1 cellular context compared by ENCODE assay signal in the genomic region with DNA sequence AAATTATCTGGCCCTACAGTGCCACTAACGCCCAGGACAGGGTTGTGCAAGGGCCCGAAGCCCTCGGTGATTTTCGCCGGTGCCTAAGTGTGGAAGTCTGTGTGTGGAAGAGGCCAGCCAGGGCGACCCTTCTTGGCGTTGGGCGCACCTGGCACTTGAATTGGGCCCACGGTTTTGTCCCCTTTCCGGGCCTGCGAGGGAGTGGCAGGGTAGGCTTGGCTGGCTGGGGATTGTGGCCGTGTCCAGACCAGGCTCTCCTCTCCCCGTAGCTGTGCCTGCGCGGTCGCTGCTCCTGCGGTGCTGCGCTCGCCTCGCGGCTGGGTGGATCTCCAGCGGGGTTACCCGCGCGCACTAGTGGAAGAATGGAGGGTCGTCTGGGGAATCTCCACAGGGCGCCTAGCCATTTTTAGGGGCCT.
TF ChIP-seq lines count a peak whose summit lies in the region.

No MANE protein-coding gene starts in this region.

TF ChIP-seq in K562, 482 proteins besides CTCF, POLR2A, EP300 and RAD21:
- TF ChIP-seq TRIM28 (IDR thresholded peaks at IDR 0.05) (no peak), WHSC1 (IDR thresholded peaks at IDR 0.05; ENCODE audit: low read length) (no peak), MAFF (IDR thresholded peaks at IDR 0.05; ENCODE audit: low read length) (no peak), BRF1 (IDR thresholded peaks at IDR 0.05; ENCODE audit: borderline replicate concordance, extremely low read depth, insufficient read length) (no peak), CEBPB (tag; IDR thresholded peaks at IDR 0.05) (peak; percentile 23; the same call in 1 of the 2 replicates), RBM14 (IDR thresholded peaks at IDR 0.05; ENCODE audit: borderline replicate concordance, insufficient read depth, low read depth, low read length) (no peak), ZNF431 (CRISPR knock-in tag; IDR thresholded peaks at IDR 0.05) (no peak)
- TF ChIP-seq, protein P1, sequence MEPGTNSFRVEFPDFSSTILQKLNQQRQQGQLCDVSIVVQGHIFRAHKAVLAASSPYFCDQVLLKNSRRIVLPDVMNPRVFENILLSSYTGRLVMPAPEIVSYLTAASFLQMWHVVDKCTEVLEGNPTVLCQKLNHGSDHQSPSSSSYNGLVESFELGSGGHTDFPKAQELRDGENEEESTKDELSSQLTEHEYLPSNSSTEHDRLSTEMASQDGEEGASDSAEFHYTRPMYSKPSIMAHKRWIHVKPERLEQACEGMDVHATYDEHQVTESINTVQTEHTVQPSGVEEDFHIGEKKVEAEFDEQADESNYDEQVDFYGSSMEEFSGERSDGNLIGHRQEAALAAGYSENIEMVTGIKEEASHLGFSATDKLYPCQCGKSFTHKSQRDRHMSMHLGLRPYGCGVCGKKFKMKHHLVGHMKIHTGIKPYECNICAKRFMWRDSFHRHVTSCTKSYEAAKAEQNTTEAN (CRISPR knock-in tag; IDR thresholded peaks at IDR 0.05), result no peak
TF ChIP-seq in K562: peak in this region for 1.
